In the genomic region with DNA sequence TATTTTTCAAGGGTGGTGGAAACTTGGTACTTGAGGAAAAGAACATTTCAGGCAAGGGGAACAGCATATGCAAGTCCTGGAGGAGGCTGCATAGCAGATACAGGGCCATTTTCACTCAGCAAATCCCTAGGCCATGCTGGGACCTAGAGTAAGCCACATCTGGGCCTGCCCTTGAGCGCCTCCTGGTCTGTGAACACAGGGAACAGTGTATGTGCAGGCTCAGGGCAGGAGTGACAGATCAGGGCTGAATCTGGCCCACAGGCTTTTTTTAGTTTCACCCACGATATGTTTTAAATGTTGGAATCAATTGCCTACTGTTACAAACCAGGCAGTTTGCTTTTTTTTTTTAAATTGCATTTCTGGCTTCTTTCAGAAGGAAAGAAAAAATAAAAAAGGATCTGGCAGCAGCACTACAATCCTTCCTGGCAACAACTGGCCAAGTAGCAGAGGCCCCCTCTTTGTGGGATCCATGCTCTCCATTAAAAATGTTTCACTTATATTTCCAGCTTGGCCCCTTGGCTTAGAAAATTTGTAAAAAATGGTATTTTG, we compare ENCODE assay signal across 13 cellular contexts. TPM values are rescaled to one million over a fixed set of nuclear protein-coding genes. Genes with fewer than 3 reads are reported as not detected.
DNase-seq lines count a peak whose midpoint lies in the region; ATAC-seq, FAIRE-seq and TF ChIP-seq lines count a peak whose summit lies in the region.
"Had no signal": no experiment of that assay in that cellular context is flagged by ENCODE, and none has a peak within 500 bp of the region (broad histone marks: within the 10 kb centered on the region; RNA-seq: fewer than 3 reads in every experiment).

No MANE protein-coding gene starts in this region.

- peaks cover 37% of the 10 kb centered on the region for H3K27me3 Mint-ChIP-seq in GM23338 (ENCODE audit: insufficient read depth, low read depth, poor library complexity)

- H3K27ac Mint-ChIP-seq in GM23338 = no peak overlapping the region

- no peak overlapping the region for H3K4me2 ChIP-seq in GM23338
- no peak overlapping the region for H3K4me2 ChIP-seq in MM.1S (ENCODE audit: low read depth, low read length)

- H3F3A ChIP-seq in GM23338 (replicated peaks; ENCODE audit: low read depth) (0 out of 2 replicates have a peak, but pooled peaks cover 15% of the 10 kb centered on the region), MM.1S (ENCODE audit: insufficient read depth, low read length) (no peaks in the 10 kb centered on the region)

- no peak overlapping the region for H3K27ac ChIP-seq in A673 (ENCODE audit: low read depth, low read length, poor library complexity, severe bottlenecking)
- no peak overlapping the region for H3K27ac ChIP-seq in GM23338 (ENCODE audit: low read depth)
- no peak overlapping the region for H3K27ac ChIP-seq in MM.1S (ENCODE audit: low read length)

- no peak overlapping the region for H3K9ac ChIP-seq in MM.1S (ENCODE audit: low read length)

- H3K36me3 ChIP-seq in A673 (ENCODE audit: insufficient read depth, low read length, poor library complexity, severe bottlenecking) (no peaks in the 10 kb centered on the region), GM23338 (ENCODE audit: insufficient read depth) (no peaks in the 10 kb centered on the region), MM.1S (replicated peaks; ENCODE audit: insufficient read depth, low read length) (no peaks in the 10 kb centered on the region)

- no peak overlapping the region for H3K4me3 ChIP-seq in A673 (ENCODE audit: low read depth, low read length, poor library complexity, severe bottlenecking)
- no peak overlapping the region for H3K4me3 ChIP-seq in GM23338
- no peak overlapping the region for H3K4me3 ChIP-seq in epithelial cell of proximal tubule (ENCODE audit: low read depth, low read length)
- H3K4me3 ChIP-seq in MM.1S (ENCODE audit: low read length) = no peak overlapping the region

- no peak for DNase-seq in A673 (ENCODE audit: low spot score)
- DNase-seq in GM23338 (ENCODE audit: low spot score) = peak; percentile 66
- DNase-seq in RPMI7951 (ENCODE audit: low read depth) = peak; percentile 49
- DNase-seq in epithelial cell of proximal tubule (ENCODE audit: low read depth) = no peak
- no peak for DNase-seq in MM.1S
- DNase-seq in GM12891 (ENCODE audit: insufficient read length, low spot score) = no peak
- DNase-seq: activated CD4-positive, alpha-beta T cell treated with anti-CD3 and anti-CD28 coated beads, Interleukin-2, amount 50 U/mL, for 4 hours; activated naive CD4-positive, alpha-beta T cell; cerebellar nuclear complex; Karpas-422; NCI-H446 treated with DMSO at 0.1 percent for 48 hours had no signal

- H3K4me1 Mint-ChIP-seq in GM23338 = peaks cover 10% of the 10 kb centered on the region

- intact Hi-C loops in A673 (cut with micrococcal nuclease; ENCODE audit: unreplicated experiment) = no loop called here

- FAIRE-seq in GM12891 (lab: Jason Lieb, UNC) = no peak

- CTCF ChIA-PET in A673 (lab: Charles Lee) = no interaction called here

- H2AFZ ChIP-seq in GM23338 (no peak overlapping the region), MM.1S (ENCODE audit: low read length) (no peak overlapping the region)

- H3K9me2 ChIP-seq in GM23338 (ENCODE audit: insufficient read depth) = no peaks in the 10 kb centered on the region
- H3K9me2 ChIP-seq in MM.1S (replicated peaks; ENCODE audit: insufficient read depth, low read length) = no peaks in the 10 kb centered on the region

- no peaks in the 10 kb centered on the region for H3K79me2 ChIP-seq in GM23338 (replicated peaks; ENCODE audit: insufficient read depth)
- H3K79me2 ChIP-seq in MM.1S (ENCODE audit: low read length) = no peaks in the 10 kb centered on the region

- TF ChIP-seq POLR2A in GM12891 (IDR thresholded peaks at IDR 0.05; ENCODE audit: low read depth, low read length) = no peak

- 0 out of 2 replicates have a peak, but pooled peaks have one; percentile 21 for TF ChIP-seq CTCF in A673 (conservative IDR thresholded peaks at IDR 0.05; ENCODE audit: low read depth, low read length)
- TF ChIP-seq CTCF in GM23338 (conservative IDR thresholded peaks at IDR 0.05; ENCODE audit: low read depth in 2 of 2) = peak; percentile 44 to 61
- TF ChIP-seq CTCF in epithelial cell of proximal tubule (conservative IDR thresholded peaks at IDR 0.05; ENCODE audit: low read depth, low read length) = peak; percentile 22
- no peak for TF ChIP-seq CTCF in MM.1S (IDR thresholded peaks at IDR 0.05; ENCODE audit: low read length)

- H3K9me3 ChIP-seq in A673 (ENCODE audit: low read depth, low read length, poor library complexity, severe bottlenecking) (no peaks in the 10 kb centered on the region), MM.1S (replicated peaks; ENCODE audit: insufficient read depth, low read length) (no peaks in the 10 kb centered on the region)

- POLR2A ChIA-PET in A673 (lab: Charles Lee; ENCODE audit: low non-redundant PET) = interaction anchor here (0.9 kb wide), 1 partner anchor 69 kb away, joined by 3 read pairs; a partner anchor contains a TSS

- H3K4me3 Mint-ChIP-seq in GM23338 = no peak overlapping the region

- H3K36me3 Mint-ChIP-seq in GM23338 (ENCODE audit: low read depth) = no peaks in the 10 kb centered on the region

- BruUV-seq in A673 (replicated peaks; lab: Mats Ljungman, UMichigan) = no TSS peak

- H3K27me3 ChIP-seq in A673 (replicated peaks; ENCODE audit: insufficient read depth, low read depth, low read length, poor library complexity) (no peaks in the 10 kb centered on the region), GM23338 (ENCODE audit: insufficient read depth) (peaks cover 23% of the 10 kb centered on the region), MM.1S (replicated peaks; ENCODE audit: insufficient read depth, low read length) (peaks cover 37% of the 10 kb centered on the region)

- H3K9me3 Mint-ChIP-seq in GM23338 = no peaks in the 10 kb centered on the region

- H4K20me1 ChIP-seq in GM23338 (replicated peaks; ENCODE audit: insufficient read depth) (no peaks in the 10 kb centered on the region), MM.1S (ENCODE audit: insufficient read depth, low read length) (no peaks in the 10 kb centered on the region)

- peak; percentile 29 for ATAC-seq in GM23338
- ATAC-seq in HG03139 (IDR thresholded peaks at IDR 0.05; ENCODE audit: unreplicated experiment) = no peak
- ATAC-seq in HG03378 (IDR thresholded peaks at IDR 0.05; ENCODE audit: unreplicated experiment) = no peak

- H3K4me1 ChIP-seq in A673 (ENCODE audit: insufficient read depth, low read length, poor library complexity, severe bottlenecking) (no peaks in the 10 kb centered on the region), GM23338 (ENCODE audit: insufficient read depth) (peaks cover 5% of the 10 kb centered on the region; the same call in 1 of the 2 replicates), MM.1S (ENCODE audit: low read length) (no peaks in the 10 kb centered on the region)

TF ChIP-seq in GM12891, 5 proteins besides CTCF, POLR2A, EP300 and RAD21:
- TF ChIP-seq POU2F2 (IDR thresholded peaks at IDR 0.05; ENCODE audit: low read depth, low read length) = no peak
- no peak for TF ChIP-seq SPI1 (IDR thresholded peaks at IDR 0.05; ENCODE audit: low read depth, low read length)
- no peak for TF ChIP-seq POLR2AphosphoS5 (IDR thresholded peaks at IDR 0.05; ENCODE audit: low read depth, low read length)
- no peak for TF ChIP-seq PAX5 (IDR thresholded peaks at IDR 0.05; ENCODE audit: insufficient read depth, low read length, severe bottlenecking)
- TF ChIP-seq TAF1 (IDR thresholded peaks at IDR 0.05; ENCODE audit: low read depth, low read length) = no peak

RNA-seq across cellular contexts. Expression of a gene that starts 1.4 kb away (rescaled TPM):
- 4.9 and 5.7 TPM in 2 replicates for total RNA-seq in A673 (2021)
- total RNA-seq in GM23338 (2014; rRNA removed; shearing (Covaris generic)) = 1.3 and 5.4 TPM in 2 replicates
- polyA plus RNA-seq in GM23338 (2016; fragmentation: Nextera tagmentation; extraction: Ambion mirVana) = 1.9 and 2.3 TPM in 2 replicates
- total RNA-seq in RPMI7951 (2014; rRNA removed; shearing (Covaris generic)) = 0.68 and 1.2 TPM in 2 replicates
- 0.63 TPM in 1 of 2 replicates, not detected in the other for total RNA-seq in epithelial cell of proximal tubule
- polyA plus RNA-seq in GM12891 (2012; ENCODE audit: low read depth, missing spikeins) = 0.28 TPM

RNA-seq across cellular contexts. Expression of a gene that starts 9.3 kb away (rescaled TPM):
- total RNA-seq in A673 (2021) = 151 and 166 TPM in 2 replicates
- total RNA-seq in GM23338 (2014; rRNA removed; shearing (Covaris generic)) = 139 and 162 TPM in 2 replicates
- polyA plus RNA-seq in GM23338 (2016; fragmentation: Nextera tagmentation; extraction: Ambion mirVana) = 195 and 197 TPM in 2 replicates
- 108 and 147 TPM in 2 replicates for total RNA-seq in RPMI7951 (2014; rRNA removed; shearing (Covaris generic))
- 157 and 183 TPM in 2 replicates for total RNA-seq in epithelial cell of proximal tubule
- 25.0 TPM for polyA plus RNA-seq in GM12891 (2012; ENCODE audit: low read depth, missing spikeins)

RNA-seq across cellular contexts. Expression of a gene that starts 9.8 kb away (rescaled TPM):
- 2.5 and 3.6 TPM in 2 replicates for total RNA-seq in A673 (2021)
- 3.6 and 8.1 TPM in 2 replicates for total RNA-seq in GM23338 (2014; rRNA removed; shearing (Covaris generic))
- polyA plus RNA-seq in GM23338 (2016; fragmentation: Nextera tagmentation; extraction: Ambion mirVana) = 4.1 and 5.6 TPM in 2 replicates
- total RNA-seq in RPMI7951 (2014; rRNA removed; shearing (Covaris generic)) = 1.8 and 2.9 TPM in 2 replicates
- total RNA-seq in epithelial cell of proximal tubule = 0.23 and 2.7 TPM in 2 replicates
- 0.40 TPM for polyA plus RNA-seq in GM12891 (2012; ENCODE audit: low read depth, missing spikeins)

RNA-seq across cellular contexts. Expression of a gene that starts 13.7 kb away (rescaled TPM):
- total RNA-seq in A673 (2021) = 28.5 and 33.6 TPM in 2 replicates
- 32.1 and 40.5 TPM in 2 replicates for total RNA-seq in GM23338 (2014; rRNA removed; shearing (Covaris generic))
- polyA plus RNA-seq in GM23338 (2016; fragmentation: Nextera tagmentation; extraction: Ambion mirVana) = 4.7 and 6.2 TPM in 2 replicates
- total RNA-seq in RPMI7951 (2014; rRNA removed; shearing (Covaris generic)) = 9.4 and 12.9 TPM in 2 replicates
- total RNA-seq in epithelial cell of proximal tubule = 16.5 and 30.2 TPM in 2 replicates
- 4.0 TPM for polyA plus RNA-seq in GM12891 (2012; ENCODE audit: low read depth, missing spikeins)

RNA-seq across cellular contexts. Expression of a gene that starts 42.6 kb away (rescaled TPM):
- total RNA-seq in A673 (2021) = 75.8 and 80.3 TPM in 2 replicates
- total RNA-seq in GM23338 (2014; rRNA removed; shearing (Covaris generic)) = 31.8 and 42.0 TPM in 2 replicates
- polyA plus RNA-seq in GM23338 (2016; fragmentation: Nextera tagmentation; extraction: Ambion mirVana) = 13.2 and 13.9 TPM in 2 replicates
- 12.9 and 14.6 TPM in 2 replicates for total RNA-seq in RPMI7951 (2014; rRNA removed; shearing (Covaris generic))
- total RNA-seq in epithelial cell of proximal tubule = 49.3 and 63.9 TPM in 2 replicates
- 18.5 TPM for polyA plus RNA-seq in GM12891 (2012; ENCODE audit: low read depth, missing spikeins)

Comparison
In these comparisons a context has a peak if more than half of its experiments do, and no peak if none do; other contexts are left out.
1. DNase-seq: peak in GM23338 (single experiment) and RPMI7951 (single experiment); none in A673 (single experiment), epithelial cell of proximal tubule (single experiment), MM.1S (single experiment) and GM12891 (single experiment).